Comparison of ENCODE assay signal across 29 cellular contexts in the genomic region with DNA sequence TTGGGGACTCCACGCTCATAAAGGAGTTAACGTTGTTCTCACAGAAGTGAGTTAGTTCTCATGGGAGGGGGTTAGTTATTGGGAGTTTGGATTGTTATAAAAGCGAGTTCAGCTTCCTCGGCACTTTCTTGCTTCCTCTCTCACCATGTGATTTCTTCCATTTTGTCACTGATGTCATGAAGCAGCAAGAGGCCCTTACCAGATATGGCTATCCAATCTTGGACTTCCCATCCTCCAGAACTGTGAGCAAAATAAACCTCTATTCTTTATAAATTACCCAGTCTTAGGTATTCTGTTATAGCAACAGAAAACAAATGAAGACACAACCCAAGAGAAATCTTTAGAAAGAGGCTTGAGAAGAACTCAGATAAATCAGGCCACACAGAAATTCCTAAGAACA.
"Had no signal": no experiment of that assay in that cellular context is flagged by ENCODE, and none has a peak within 500 bp of the region (broad histone marks: within the 10 kb centered on the region; RNA-seq: fewer than 3 reads in every experiment).

No MANE protein-coding gene starts in this region.

- H3K27me3 ChIP-seq: neutrophil, spleen, thyroid gland, tibial nerve, upper lobe of left lung, vagina had no signal

- H3K79me2 ChIP-seq: parathyroid adenoma had no signal

- H3K27ac ChIP-seq: parathyroid adenoma, psoas muscle, skin epidermis, spleen, thoracic aorta, thyroid gland, tibial nerve, upper lobe of left lung, vagina had no signal

- H3K9me3 ChIP-seq: neutrophil, thyroid gland had no signal

- H3K4me3 ChIP-seq: psoas muscle, skin epidermis, smooth muscle cell, spleen, thoracic aorta, thyroid gland, tibial nerve, upper lobe of left lung, vagina had no signal

- H3K4me1 ChIP-seq: parathyroid adenoma had no signal

- DNase-seq: naive thymus-derived CD8-positive, alpha-beta T cell; nephron progenitor cell; nucleus accumbens; posterior cingulate gyrus; psoas muscle; right cardiac atrium; spleen; stimulated activated CD4-positive, alpha-beta T cell treated with anti-CD3 and anti-CD28 coated beads, Interleukin-12 subunit alpha, Interleukin-12 subunit beta, amount 100 ng/mL, for 4 hours; stimulated activated CD4-positive, alpha-beta T cell treated with anti-CD3 and anti-CD28 coated beads, Interleukin-1b, Interleukin-23, amount 100 ng/mL, for 48 hours; stimulated activated CD4-positive, alpha-beta T cell treated with anti-CD3 and anti-CD28 coated beads, Interleukin-4, amount 100 ng/mL, for 1 hour; stimulated activated CD4-positive, alpha-beta T cell treated with anti-CD3 and anti-CD28 coated beads, Interleukin-4, amount 100 ng/mL, for 4 hours; stimulated activated CD8-positive, alpha-beta memory T cell treated with anti-CD3 and anti-CD28 coated beads, Interleukin-4, amount 100 ng/mL, for 48 hours; stimulated activated naive CD4-positive, alpha-beta T cell; stimulated activated naive CD8-positive, alpha-beta T cell treated with anti-CD3 and anti-CD28 coated beads, Interleukin-15, amount 100 ng/mL, for 72 hours; stimulated activated naive CD8-positive, alpha-beta T cell treated with anti-CD3 and anti-CD28 coated beads, Interleukin-15, Interleukin-2, amounts not matched to agents 100 U/mL and 50 U/mL, for 24 hours; thyroid gland; trophoblast cell; upper lobe of left lung had no signal

- H3K36me3 ChIP-seq: thoracic aorta, thyroid gland, upper lobe of left lung, vagina had no signal

- H2AFZ ChIP-seq: parathyroid adenoma had no signal

- H3K4me2 ChIP-seq: smooth muscle cell had no signal

- ATAC-seq: naive thymus-derived CD8-positive, alpha-beta T cell; natural killer cell treated with Interleukin-12 subunit alpha and Interleukin-12 subunit beta and Interleukin-15 and Interleukin-18, amount 100 ng/mL, for 72 hours; psoas muscle; right cardiac atrium; sciatic nerve; stimulated activated memory B cell treated with anti-CD40 and anti-IgM and Interleukin-4, amounts not matched to agents 10 μg/mL and 1 μg/mL and 100 μg/mL, for 72 hours; stimulated activated naive CD8-positive, alpha-beta T cell treated with anti-CD3 and anti-CD28 coated beads, Interleukin-15, amount 100 ng/mL, for 72 hours; stimulated activated naive CD8-positive, alpha-beta T cell treated with anti-CD3 and anti-CD28 coated beads, Interleukin-15, Interleukin-2, amounts not matched to agents 100 U/mL and 50 U/mL, for 24 hours had no signal

- H3K9ac ChIP-seq: parathyroid adenoma had no signal

- FAIRE-seq: urothelium cell line had no signal
